ENCODE assay signal across 31 cellular contexts in the genomic region with DNA sequence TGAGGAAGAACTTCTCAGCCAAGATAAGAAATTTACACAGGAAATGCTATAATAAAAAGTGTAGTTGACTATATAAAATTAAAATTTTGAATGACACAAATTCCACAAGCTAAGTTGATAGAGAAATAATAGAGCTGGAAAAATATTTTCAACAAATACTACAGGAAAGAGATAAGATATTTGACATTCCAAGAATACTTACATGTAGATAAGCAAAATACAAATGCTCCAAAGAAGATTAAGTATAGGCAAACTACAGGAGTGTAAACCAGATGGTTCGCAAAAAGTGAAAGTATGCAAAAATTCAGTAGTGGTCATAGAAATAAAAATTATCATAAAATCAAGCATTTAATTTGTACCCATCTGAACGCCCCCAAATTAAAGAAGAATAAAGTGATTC. TPM values are rescaled to one million over a fixed set of nuclear protein-coding genes. Genes with fewer than 3 reads are reported as not detected.
"Had no signal": no experiment of that assay in that cellular context is flagged by ENCODE, and none has a peak within 500 bp of the region (broad histone marks: within the 10 kb centered on the region; RNA-seq: fewer than 3 reads in every experiment).

No MANE protein-coding gene starts in this region.

- H3K27me3 Mint-ChIP-seq: activated naive CD8-positive, alpha-beta T cell had no signal

- ATAC-seq: activated CD4-positive, alpha-beta T cell treated with anti-CD3 and anti-CD28 coated beads for 36 hours; activated T-helper 17 cell treated with anti-CD3 and anti-CD28 coated beads, Interleukin-2, amount 50 U/mL, for 72 hours; Panc1; T-helper 17 cell had no signal

- H3K4me1 Mint-ChIP-seq: activated CD4-positive, alpha-beta memory T cell treated with anti-CD3 and anti-CD28 coated beads, Interleukin-2, amount 10 ng/mL, durations not matched to agents 7 days and 5 days; activated T-helper 17 cell treated with anti-CD3 and anti-CD28 coated beads, Interleukin-2, amount 50 U/mL, for 72 hours; T-helper 17 cell had no signal

- H3K27me3 ChIP-seq: brain microvascular endothelial cell, cardiac muscle cell had no signal

- H3K4me3 Mint-ChIP-seq: activated CD4-positive, alpha-beta memory T cell treated with anti-CD3 and anti-CD28 coated beads, Interleukin-2, amount 10 ng/mL, durations not matched to agents 7 days and 5 days; activated CD4-positive, alpha-beta T cell treated with anti-CD3 and anti-CD28 coated beads for 36 hours; activated naive CD4-positive, alpha-beta T cell treated with anti-CD3 and anti-CD28 coated beads for 36 hours; activated naive CD8-positive, alpha-beta T cell; activated T-helper 17 cell treated with anti-CD3 and anti-CD28 coated beads, Interleukin-2, amount 50 U/mL, for 72 hours; T-helper 17 cell had no signal

- H3K27ac Mint-ChIP-seq: activated CD4-positive, alpha-beta memory T cell treated with anti-CD3 and anti-CD28 coated beads, Interleukin-2, amount 10 ng/mL, durations not matched to agents 7 days and 5 days; activated CD4-positive, alpha-beta T cell treated with anti-CD3 and anti-CD28 coated beads for 36 hours; activated naive CD4-positive, alpha-beta T cell treated with anti-CD3 and anti-CD28 coated beads for 36 hours; activated naive CD8-positive, alpha-beta T cell; activated T-helper 17 cell treated with anti-CD3 and anti-CD28 coated beads, Interleukin-2, amount 50 U/mL, for 72 hours; T-helper 17 cell had no signal

- H3K36me3 ChIP-seq: brain microvascular endothelial cell, cardiac muscle cell, WERI-Rb-1 had no signal

- DNase-seq: activated CD4-positive, alpha-beta memory T cell treated with anti-CD3 and anti-CD28 coated beads, Interleukin-2, amount 10 ng/mL, durations not matched to agents 7 days and 5 days; activated CD4-positive, alpha-beta T cell treated with anti-CD3 and anti-CD28 coated beads for 36 hours; activated CD4-positive, alpha-beta T cell treated with anti-CD3 and anti-CD28 coated beads, Interleukin-2, amount 50 U/mL, for 1 hour; activated gamma-delta T cell; activated naive CD4-positive, alpha-beta T cell treated with anti-CD3 and anti-CD28 coated beads for 36 hours; activated T-cell treated with anti-CD3 and anti-CD28 coated beads for 4 hours; activated T-cell treated with anti-CD3 and anti-CD28 coated beads, Interleukin-2, amount 50 U/mL, for 48 hours; brain microvascular endothelial cell; IMR-90; KBM-7; NCI-H1092; NCI-H1417; NCI-H1694; NCI-H2029; NCI-H2107; NCI-H510A treated with DMSO at 0.1 percent for 48 hours; NCI-H69; NK-92 treated with Interleukin-12 subunit alpha and Interleukin-12 subunit beta, amount 100 ng/mL, for 24 hours; RPMI8226; SHP77 treated with DMSO at 0.1 percent for 48 hours; T-helper 17 cell; T-helper 9 cell; WERI-Rb-1 had no signal

- H3K4me3 ChIP-seq: cardiac muscle cell had no signal

RNA-seq across cellular contexts. Expression of a gene that starts 49.2 kb away (rescaled TPM):
- total RNA-seq: activated CD4-positive, alpha-beta memory T cell treated with anti-CD3 and anti-CD28 coated beads, Interleukin-2, amount 10 ng/mL, durations not matched to agents 7 days and 5 days; activated CD4-positive, alpha-beta T cell treated with anti-CD3 and anti-CD28 coated beads for 36 hours; activated CD8-positive, alpha-beta memory T cell treated with anti-CD3 and anti-CD28 coated beads for 36 hours; activated naive CD4-positive, alpha-beta T cell treated with anti-CD3 and anti-CD28 coated beads for 36 hours; activated T-helper 17 cell treated with anti-CD3 and anti-CD28 coated beads, Interleukin-2, amount 50 U/mL, for 72 hours; cardiac muscle cell; IMR-90; LHCN-M2; MCF 10A; SK-MEL-5; T-helper 17 cell had no signal

RNA-seq across cellular contexts. Expression of a gene that starts 59.1 kb away (rescaled TPM):
- total RNA-seq: activated CD4-positive, alpha-beta memory T cell treated with anti-CD3 and anti-CD28 coated beads, Interleukin-2, amount 10 ng/mL, durations not matched to agents 7 days and 5 days; activated CD4-positive, alpha-beta T cell treated with anti-CD3 and anti-CD28 coated beads for 36 hours; activated CD8-positive, alpha-beta memory T cell treated with anti-CD3 and anti-CD28 coated beads for 36 hours; activated naive CD4-positive, alpha-beta T cell treated with anti-CD3 and anti-CD28 coated beads for 36 hours; activated T-helper 17 cell treated with anti-CD3 and anti-CD28 coated beads, Interleukin-2, amount 50 U/mL, for 72 hours; cardiac muscle cell; IMR-90; LHCN-M2; SK-MEL-5; T-helper 17 cell had no signal
